In the genomic region with DNA sequence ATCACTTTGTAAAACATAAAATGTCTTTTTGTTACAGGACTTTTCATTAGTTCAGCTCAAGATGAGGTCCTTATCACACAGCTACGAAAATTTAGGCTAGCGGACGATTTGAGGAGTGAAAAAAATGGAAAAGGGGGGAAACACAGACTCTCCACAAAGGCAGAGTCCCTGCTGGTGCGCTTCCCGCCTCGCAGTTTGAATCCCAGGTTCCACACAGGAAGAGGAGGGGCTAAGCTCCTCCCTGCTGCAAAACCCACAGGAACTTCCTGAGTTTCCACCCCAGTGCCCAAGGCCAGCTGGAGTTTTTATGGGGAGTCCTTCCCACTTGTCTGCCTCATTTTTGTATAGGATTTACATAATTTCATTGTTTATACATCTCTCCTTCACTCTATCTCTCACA, we compare ENCODE assay signal across 1 cellular context.
TF ChIP-seq lines count a peak whose summit lies in the region.

No MANE protein-coding gene starts in this region.

TF ChIP-seq in GM12878, 131 proteins besides CTCF, POLR2A, EP300 and RAD21:
- TF ChIP-seq IKZF2 (IDR thresholded peaks at IDR 0.05), result peak in 1 of 2 experiments; percentile 17; a peak in 2 of 4 replicates
- TF ChIP-seq ZSCAN29 (IDR thresholded peaks at IDR 0.05), result no peak
- TF ChIP-seq TBL1XR1 (IDR thresholded peaks at IDR 0.05; ENCODE audit: low read depth, low read length), result no peak
- peak; percentile 20; the same call in 1 of the 2 replicates for TF ChIP-seq ZNF384 (IDR thresholded peaks at IDR 0.05; ENCODE audit: borderline replicate concordance, low read depth, low read length)
- TF ChIP-seq, protein P1, sequence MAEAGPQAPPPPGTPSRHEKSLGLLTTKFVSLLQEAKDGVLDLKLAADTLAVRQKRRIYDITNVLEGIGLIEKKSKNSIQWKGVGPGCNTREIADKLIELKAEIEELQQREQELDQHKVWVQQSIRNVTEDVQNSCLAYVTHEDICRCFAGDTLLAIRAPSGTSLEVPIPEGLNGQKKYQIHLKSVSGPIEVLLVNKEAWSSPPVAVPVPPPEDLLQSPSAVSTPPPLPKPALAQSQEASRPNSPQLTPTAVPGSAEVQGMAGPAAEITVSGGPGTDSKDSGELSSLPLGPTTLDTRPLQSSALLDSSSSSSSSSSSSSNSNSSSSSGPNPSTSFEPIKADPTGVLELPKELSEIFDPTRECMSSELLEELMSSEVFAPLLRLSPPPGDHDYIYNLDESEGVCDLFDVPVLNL (IDR thresholded peaks at IDR 0.05; ENCODE audit: low read depth, low read length), result peak; percentile 93
- no peak for TF ChIP-seq TCF3 (IDR thresholded peaks at IDR 0.05; ENCODE audit: borderline replicate concordance, insufficient read depth, low read depth, low read length)
- peak; percentile 32; the same call in 1 of the 2 replicates for TF ChIP-seq GABPA (IDR thresholded peaks at IDR 0.05; ENCODE audit: low read depth)
- TF ChIP-seq, protein P2, sequence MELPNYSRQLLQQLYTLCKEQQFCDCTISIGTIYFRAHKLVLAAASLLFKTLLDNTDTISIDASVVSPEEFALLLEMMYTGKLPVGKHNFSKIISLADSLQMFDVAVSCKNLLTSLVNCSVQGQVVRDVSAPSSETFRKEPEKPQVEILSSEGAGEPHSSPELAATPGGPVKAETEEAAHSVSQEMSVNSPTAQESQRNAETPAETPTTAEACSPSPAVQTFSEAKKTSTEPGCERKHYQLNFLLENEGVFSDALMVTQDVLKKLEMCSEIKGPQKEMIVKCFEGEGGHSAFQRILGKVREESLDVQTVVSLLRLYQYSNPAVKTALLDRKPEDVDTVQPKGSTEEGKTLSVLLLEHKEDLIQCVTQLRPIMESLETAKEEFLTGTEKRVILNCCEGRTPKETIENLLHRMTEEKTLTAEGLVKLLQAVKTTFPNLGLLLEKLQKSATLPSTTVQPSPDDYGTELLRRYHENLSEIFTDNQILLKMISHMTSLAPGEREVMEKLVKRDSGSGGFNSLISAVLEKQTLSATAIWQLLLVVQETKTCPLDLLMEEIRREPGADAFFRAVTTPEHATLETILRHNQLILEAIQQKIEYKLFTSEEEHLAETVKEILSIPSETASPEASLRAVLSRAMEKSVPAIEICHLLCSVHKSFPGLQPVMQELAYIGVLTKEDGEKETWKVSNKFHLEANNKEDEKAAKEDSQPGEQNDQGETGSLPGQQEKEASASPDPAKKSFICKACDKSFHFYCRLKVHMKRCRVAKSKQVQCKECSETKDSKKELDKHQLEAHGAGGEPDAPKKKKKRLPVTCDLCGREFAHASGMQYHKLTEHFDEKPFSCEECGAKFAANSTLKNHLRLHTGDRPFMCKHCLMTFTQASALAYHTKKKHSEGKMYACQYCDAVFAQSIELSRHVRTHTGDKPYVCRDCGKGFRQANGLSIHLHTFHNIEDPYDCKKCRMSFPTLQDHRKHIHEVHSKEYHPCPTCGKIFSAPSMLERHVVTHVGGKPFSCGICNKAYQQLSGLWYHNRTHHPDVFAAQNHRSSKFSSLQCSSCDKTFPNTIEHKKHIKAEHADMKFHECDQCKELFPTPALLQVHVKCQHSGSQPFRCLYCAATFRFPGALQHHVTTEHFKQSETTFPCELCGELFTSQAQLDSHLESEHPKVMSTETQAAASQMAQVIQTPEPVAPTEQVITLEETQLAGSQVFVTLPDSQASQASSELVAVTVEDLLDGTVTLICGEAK (IDR thresholded peaks at IDR 0.05; ENCODE audit: borderline replicate concordance), result peak; percentile 61; the same call in 1 of the 2 replicates
